In genomic region chr16:84832488-84833141, GRCh38 we compare ENCODE assay signal across 10 cellular contexts. TPM values are rescaled to one million over a fixed set of nuclear protein-coding genes. Genes with fewer than 3 reads are reported as not detected.
DNase-seq lines count a peak whose midpoint lies in the region; ATAC-seq and TF ChIP-seq lines count a peak whose summit lies in the region.
"Had no signal": no experiment of that assay in that cellular context is flagged by ENCODE, and none has a peak within 500 bp of the region (broad histone marks: within the 10 kb centered on the region; RNA-seq: fewer than 3 reads in every experiment).

No MANE protein-coding gene starts in this region.

- no peak for TF ChIP-seq POLR2A in breast epithelium (IDR thresholded peaks at IDR 0.05)
- TF ChIP-seq POLR2A in stomach (IDR thresholded peaks at IDR 0.05): peak in 1 of 4 donors; percentile 30

- peak overlapping the region; percentile 71 to 94 for H3K27ac ChIP-seq in breast epithelium
- peak overlapping the region; percentile 37 to 73 for H3K27ac ChIP-seq in left lung
- peak overlapping the region; percentile 61 to 96 (median 86) for H3K27ac ChIP-seq in stomach

- TF ChIP-seq CTCF in breast epithelium (IDR thresholded peaks at IDR 0.05) (no peak), left lung (IDR thresholded peaks at IDR 0.05) (no peak), stomach (IDR thresholded peaks at IDR 0.05) (no peak), nephron progenitor cell (IDR thresholded peaks at IDR 0.05) (no peak)

- H3K9me3 ChIP-seq in breast epithelium: no peaks in the 10 kb centered on the region
- no peaks in the 10 kb centered on the region for H3K9me3 ChIP-seq in left lung
- no peaks in the 10 kb centered on the region for H3K9me3 ChIP-seq in stomach

- H3K27me3 ChIP-seq in breast epithelium (no peaks in the 10 kb centered on the region), left lung (peaks cover 0 to 44% of the 10 kb centered on the region in 2 donors), stomach (peaks cover 0 to 4% (median 0%) of the 10 kb centered on the region in 3 donors)

- peaks cover 25% of the 10 kb centered on the region for H3K4me1 Mint-ChIP-seq in nephron progenitor cell

- 41 to 55% (median 50%) methylated on average over 20 of the region's 20 CpGs for WGBS in stomach, 5 donors

- H3K36me3 ChIP-seq in breast epithelium (no peaks in the 10 kb centered on the region), left lung (no peaks in the 10 kb centered on the region), stomach (peaks cover 0 to 13% (median 0%) of the 10 kb centered on the region in 4 donors)

- H3K36me3 Mint-ChIP-seq in nephron progenitor cell (ENCODE audit: low read depth): no peaks in the 10 kb centered on the region

- ATAC-seq in left lung (peak; percentile 67), HG03139 (IDR thresholded peaks at IDR 0.05; ENCODE audit: unreplicated experiment) (no peak)
- ATAC-seq: activated CD8-positive, alpha-beta T cell treated with anti-CD3 and anti-CD28 coated beads for 36 hours; PC-3 had no signal

- H3K27ac Mint-ChIP-seq in nephron progenitor cell: no peak overlapping the region
- H3K27ac Mint-ChIP-seq: activated CD8-positive, alpha-beta T cell treated with anti-CD3 and anti-CD28 coated beads for 36 hours had no signal

- H3K4me1 ChIP-seq in breast epithelium (peaks cover 8 to 27% of the 10 kb centered on the region in 2 donors), left lung (peaks cover 3 to 26% of the 10 kb centered on the region in 2 donors), stomach (peaks cover 0 to 89% (median 48%) of the 10 kb centered on the region in 4 donors)

- no peak overlapping the region for H3K4me3 Mint-ChIP-seq in nephron progenitor cell
- H3K4me3 Mint-ChIP-seq: activated CD8-positive, alpha-beta T cell treated with anti-CD3 and anti-CD28 coated beads for 36 hours had no signal

- intact Hi-C loops in breast epithelium (cut with DNase I; ENCODE audit: low total_unique reads) (no loop called here), left lung (cut with DNase I) (no loop called here), stomach (cut with DNase I; ENCODE audit: low total_unique reads) (no loop called here)

- peak; percentile 100 for TF ChIP-seq EP300 in stomach (IDR thresholded peaks at IDR 0.05)

- no peaks in the 10 kb centered on the region for H3K9me3 Mint-ChIP-seq in nephron progenitor cell
- H3K9me3 Mint-ChIP-seq: activated CD8-positive, alpha-beta T cell treated with anti-CD3 and anti-CD28 coated beads for 36 hours had no signal

- peak; percentile 96 for DNase-seq in HK-2 (ENCODE audit: unreplicated experiment)
- DNase-seq in breast epithelium (ENCODE audit: low spot score in 2 of 2): peak; percentile 65 to 81
- peak in 1 of 2 donors; percentile 76 for DNase-seq in left lung
- peak; percentile 54 for DNase-seq in stomach
- DNase-seq in activated T-cell treated with anti-CD3 and anti-CD28 coated beads, Interleukin-2, amount 50 U/mL, for 1 hour: no peak
- DNase-seq in nephron progenitor cell: no peak
- no peak for DNase-seq in NCI-H1930 (lab: John Stamatoyannopoulos, UW)
- DNase-seq: activated CD8-positive, alpha-beta T cell treated with anti-CD3 and anti-CD28 coated beads for 36 hours; PC-3 had no signal

- peak overlapping the region in 1 of 3 donors; percentile 46 for H3K4me3 ChIP-seq in breast epithelium
- no peak overlapping the region for H3K4me3 ChIP-seq in left lung
- peak overlapping the region in 1 of 4 donors; percentile 18 for H3K4me3 ChIP-seq in stomach

- peaks cover 66% of the 10 kb centered on the region for H3K27me3 Mint-ChIP-seq in nephron progenitor cell (ENCODE audit: low read depth, poor library complexity)

RNA-seq across cellular contexts. Expression of gene CRISPLD2, which starts 12.8 kb away (rescaled TPM):
- total RNA-seq in breast epithelium (100 to 1,000 TPM in 2 of 3 donors, 10 to 100 TPM in 1; 94.7 to 386 (median 216) TPM), left lung (100 to 1,000 TPM in 1 of 2 donors, 10 to 100 TPM in 1; 86.6 to 106 TPM), stomach (100 to 1,000 TPM in 3 of 5 donors, 10 to 100 TPM in 2; 92.0 to 242 (median 102) TPM)
- polyA plus RNA-seq in stomach: 10 to 100 TPM; 18.3 to 46.0 (median 20.2) TPM

Comparison
In these comparisons a context has a peak if more than half of its experiments do, and no peak if none do; other contexts are left out.
1. DNase-seq: peak in HK-2 (single experiment), breast epithelium (2 of 2) and stomach (single experiment); none in activated T-cell treated with anti-CD3 and anti-CD28 coated beads, Interleukin-2, amount 50 U/mL, for 1 hour (single experiment), nephron progenitor cell (single experiment) and NCI-H1930 (0 of 2).
2. Peak in every context shown above with its lines, with median percentiles within 50 percentile points of each other: H3K27ac ChIP-seq.